In genomic region chr5:25544652-25545249, GRCh38 we compare ENCODE assay signal across 9 cellular contexts.
DNase-seq lines count a peak whose midpoint lies in the region; ATAC-seq, FAIRE-seq and TF ChIP-seq lines count a peak whose summit lies in the region.
"Had no signal": no experiment of that assay in that cellular context is flagged by ENCODE, and none has a peak within 500 bp of the region (broad histone marks: within the 10 kb centered on the region; RNA-seq: fewer than 3 reads in every experiment).

No MANE protein-coding gene starts in this region.

- no peaks in the 10 kb centered on the region for H3K4me1 ChIP-seq in Karpas-422 (ENCODE audit: low read length)
- H3K4me1 ChIP-seq: parathyroid adenoma had no signal

- intact Hi-C loops in posterior vena cava (cut with DNase I) = no loop called here

- TF ChIP-seq POLR2A in GM12892 (IDR thresholded peaks at IDR 0.05; ENCODE audit: low read depth, low read length) = no peak

- H3K36me3 ChIP-seq in Karpas-422 (ENCODE audit: insufficient read depth, low read length) = no peaks in the 10 kb centered on the region

- H3K4me3 ChIP-seq in Karpas-422 (ENCODE audit: low read length) = 0 out of 2 replicates have a peak overlapping the region, but pooled peaks have one; percentile 28

- no peak overlapping the region for H3K27ac ChIP-seq in Karpas-422 (ENCODE audit: low read length)
- H3K27ac ChIP-seq: parathyroid adenoma had no signal

- H3K9me2 ChIP-seq in Karpas-422 (replicated peaks; ENCODE audit: insufficient read depth, low read length) = no peaks in the 10 kb centered on the region

- no peak for FAIRE-seq in GM12892 (lab: Jason Lieb, UNC)

- peaks cover 10% of the 10 kb centered on the region; the same call in 1 of the 2 replicates for H3K9me3 ChIP-seq in Karpas-422 (ENCODE audit: low read length)

- no peaks in the 10 kb centered on the region for H4K20me1 ChIP-seq in Karpas-422 (ENCODE audit: insufficient read depth, low read depth, low read length)

- ATAC-seq in HG03135 (IDR thresholded peaks at IDR 0.05; ENCODE audit: unreplicated experiment) = no peak

- H2AFZ ChIP-seq in Karpas-422 (ENCODE audit: low read length) = peak overlapping the region; percentile 86
- H2AFZ ChIP-seq: parathyroid adenoma had no signal

- peak overlapping the region; percentile 18 for H3K4me2 ChIP-seq in Karpas-422 (ENCODE audit: low read depth, low read length, poor library complexity, severe bottlenecking)

- no peaks in the 10 kb centered on the region for H3K27me3 ChIP-seq in Karpas-422 (ENCODE audit: low read length)

- H3K79me2 ChIP-seq in Karpas-422 (ENCODE audit: low read length) = no peaks in the 10 kb centered on the region
- H3K79me2 ChIP-seq: parathyroid adenoma had no signal

- DNase-seq in NCI-H2196 (lab: John Stamatoyannopoulos, UW; ENCODE audit: unreplicated experiment) (peak; percentile 53), NCI-H2196 treated with DMSO at 0.1 percent for 48 hours (lab: John Stamatoyannopoulos, UW; ENCODE audit: unreplicated experiment) (no peak), Karpas-422 (peak; percentile 82), SKM-1 (lab: John Stamatoyannopoulos, UW; ENCODE audit: unreplicated experiment) (peak; percentile 8), iPS DF 4.7 (ENCODE audit: extremely low read depth, low spot score) (peak; percentile 56), GM12892 (ENCODE audit: insufficient read length) (no peak), posterior vena cava (ENCODE audit: low spot score) (no peak)

- no peak overlapping the region for H3K9ac ChIP-seq in Karpas-422 (ENCODE audit: low read length)
- H3K9ac ChIP-seq: parathyroid adenoma had no signal

Comparison
In these comparisons a context has a peak if more than half of its experiments do, and no peak if none do; other contexts are left out.
1. DNase-seq: peak in NCI-H2196 (single experiment), Karpas-422 (single experiment), SKM-1 (single experiment) and iPS DF 4.7 (single experiment); none in NCI-H2196 treated with DMSO at 0.1 percent for 48 hours (single experiment), GM12892 (single experiment) and posterior vena cava (single experiment).